In genomic region chr19:20051841-20052768, GRCh38 we compare ENCODE assay signal across 8 cellular contexts. TPM values are rescaled to one million over a fixed set of nuclear protein-coding genes. Genes with fewer than 3 reads are reported as not detected.
A peak's percentile ranks its signal among the peaks of the same experiment; 100 is the strongest.
DNase-seq lines count a peak whose midpoint lies in the region; ATAC-seq and TF ChIP-seq lines count a peak whose summit lies in the region.

No MANE protein-coding gene starts in this region.

- peaks cover 12% of the 10 kb centered on the region for H3K36me3 Mint-ChIP-seq in CD4-positive, alpha-beta T cell (ENCODE audit: low read depth)
- no peaks in the 10 kb centered on the region for H3K36me3 Mint-ChIP-seq in activated naive CD8-positive, alpha-beta T cell

- peak overlapping the region; percentile 67 for H3K27ac ChIP-seq in CD4-positive, alpha-beta T cell (ENCODE audit: low read depth, low read length)
- H3K27ac ChIP-seq in SJSA1 = no peak overlapping the region
- H3K27ac ChIP-seq in temporal lobe (ENCODE audit: low read depth, low read length) = peak overlapping the region; percentile 75

- H3K4me3 ChIP-seq in SJSA1 = peak overlapping the region; percentile 18; the same call in 1 of the 2 replicates

- TF ChIP-seq CTCF in CD4-positive, alpha-beta T cell (IDR thresholded peaks at IDR 0.05) = no peak
- TF ChIP-seq CTCF in omental fat pad (IDR thresholded peaks at IDR 0.05) = no peak

- peaks cover 18% of the 10 kb centered on the region for H3K4me1 Mint-ChIP-seq in CD4-positive, alpha-beta T cell (ENCODE audit: low read depth)
- H3K4me1 Mint-ChIP-seq in activated naive CD8-positive, alpha-beta T cell (ENCODE audit: low read depth) = peaks cover 13% of the 10 kb centered on the region

- peak overlapping the region; percentile 90 for H3K27ac Mint-ChIP-seq in CD4-positive, alpha-beta T cell
- peak overlapping the region; percentile 93 for H3K27ac Mint-ChIP-seq in activated naive CD8-positive, alpha-beta T cell

- peak overlapping the region; percentile 99 for H3K4me3 Mint-ChIP-seq in CD4-positive, alpha-beta T cell
- H3K4me3 Mint-ChIP-seq in activated naive CD8-positive, alpha-beta T cell = peak overlapping the region; percentile 97

- no peaks in the 10 kb centered on the region for H3K36me3 ChIP-seq in SJSA1

- POLR2A ChIA-PET in CD4-positive, alpha-beta T cell (lab: Charles Lee) = interaction anchor here (0.6 to 2.1 kb wide), 24 partner anchors 11 to 1800 kb away, joined by 3 to 49 read pairs (median 4); partner anchors contain the start of genes ZNF100, ZNF101, ZNF253 and ZNF429

- H3K27me3 ChIP-seq in CD4-positive, alpha-beta T cell (ENCODE audit: control insufficient read depth, insufficient read depth, low read length) = no peaks in the 10 kb centered on the region
- no peaks in the 10 kb centered on the region for H3K27me3 ChIP-seq in SJSA1 (replicated peaks)

- CTCF ChIA-PET in CD4-positive, alpha-beta T cell (lab: Charles Lee) = interaction anchor here (1.0 kb wide), 1 partner anchor 26 kb away, joined by 3 read pairs; the partner anchor contains the start of gene ZNF90

- no peaks in the 10 kb centered on the region for H3K9me3 Mint-ChIP-seq in CD4-positive, alpha-beta T cell
- no peaks in the 10 kb centered on the region for H3K9me3 Mint-ChIP-seq in activated naive CD8-positive, alpha-beta T cell (ENCODE audit: low read depth)

- H3K4me1 ChIP-seq in SJSA1 (replicated peaks) = no peaks in the 10 kb centered on the region

- H3K9me3 ChIP-seq in CD4-positive, alpha-beta T cell (ENCODE audit: control insufficient read depth, low read length) = no peaks in the 10 kb centered on the region
- no peaks in the 10 kb centered on the region for H3K9me3 ChIP-seq in SJSA1 (replicated peaks)

- peak; percentile 29 to 65 (median 41) for DNase-seq in CD4-positive, alpha-beta T cell
- peak; percentile 65 for DNase-seq in HuH-7.5 (ENCODE audit: low spot score)
- DNase-seq in SJSA1 (ENCODE audit: low read depth in 1 of 2, low spot score in 2 of 2) = peak; percentile 21 to 48
- DNase-seq in head of caudate nucleus = peak; percentile 90 to 100 (median 99)
- DNase-seq in omental fat pad (ENCODE audit: low spot score) = peak; percentile 77

- H3K27me3 Mint-ChIP-seq in CD4-positive, alpha-beta T cell = peaks cover 4% of the 10 kb centered on the region
- no peaks in the 10 kb centered on the region for H3K27me3 Mint-ChIP-seq in activated naive CD8-positive, alpha-beta T cell

- peak; percentile 93 for ATAC-seq in CD4-positive, alpha-beta T cell (ENCODE audit: poor library complexity)
- ATAC-seq in GM21367 (IDR thresholded peaks at IDR 0.05; ENCODE audit: unreplicated experiment) (peak; percentile 96), omental fat pad (ENCODE audit: low FRiP score) (peak; percentile 100)

- intact Hi-C loops in CD4-positive, alpha-beta T cell (cut with DNase I, micrococcal nuclease) = loop anchor here (2.0 to 5.0 kb wide), 3 partner anchors 13 to 660 kb away; partner anchors contain the start of genes ZNF486 (in 1 of the 2) and ZNF682 (in 1 of the 2)
- intact Hi-C loops in head of caudate nucleus (cut with DNase I) = loop anchor here (10.0 kb wide), 1 partner anchor 233 kb away; no protein-coding TSS in a partner anchor

RNA-seq across cellular contexts. Expression of gene ZNF682, which starts 12.8 kb away (rescaled TPM):
- 10 to 100 TPM; 12.5 to 16.0 TPM for total RNA-seq in CD4-positive, alpha-beta T cell
- total RNA-seq in SJSA1 (2014; rRNA removed; shearing (Covaris generic)) = 2.9 and 13.9 TPM in 2 replicates
- total RNA-seq in omental fat pad (1 to 10 TPM; 1.5 to 4.7 (median 2.9) TPM), temporal lobe (18.9 TPM)

RNA-seq across cellular contexts. Expression of gene ZNF90, which starts 25.7 kb away (rescaled TPM):
- total RNA-seq in CD4-positive, alpha-beta T cell = 1 to 10 TPM; 2.9 to 3.7 TPM
- total RNA-seq in SJSA1 (2014; rRNA removed; shearing (Covaris generic)) = 0.34 TPM in 1 of 2 replicates, not detected in the other
- total RNA-seq in omental fat pad = 1 to 10 TPM in 3 of 4 donors, under 1 TPM in 1; 0.36 to 4.3 (median 1.7) TPM
- 3.0 TPM for total RNA-seq in temporal lobe

Comparison
In these comparisons a context has a peak if more than half of its experiments do, and no peak if none do; other contexts are left out.
1. DNase-seq: peak in every context shown above with its lines; median percentile 99 in head of caudate nucleus; 77 in omental fat pad; 65 in HuH-7.5; 41 in CD4-positive, alpha-beta T cell; 34 in SJSA1.